16 cellular contexts compared by ENCODE assay signal in genomic region chr9:82356131-82356530, GRCh38.
DNase-seq lines count a peak whose midpoint lies in the region; ATAC-seq and TF ChIP-seq lines count a peak whose summit lies in the region.
"Had no signal": no experiment of that assay in that cellular context is flagged by ENCODE, and none has a peak within 500 bp of the region (broad histone marks: within the 10 kb centered on the region; RNA-seq: fewer than 3 reads in every experiment).

No MANE protein-coding gene starts in this region.

- no peak overlapping the region for H2BK120ac ChIP-seq in IMR-90 (ENCODE audit: low read depth, low read length)

- no peaks in the 10 kb centered on the region for H3K9me3 ChIP-seq in GM23248 (ENCODE audit: low read depth)
- H3K9me3 ChIP-seq in IMR-90 (ENCODE audit: control insufficient read depth, insufficient read depth, low read length), result no peaks in the 10 kb centered on the region
- H3K9me3 ChIP-seq: Caco-2, HAP-1 had no signal

- H4K91ac ChIP-seq in IMR-90 (ENCODE audit: insufficient read depth, low read depth, low read length), result no peak overlapping the region

- no peak for TF ChIP-seq POLR2A in IMR-90 (IDR thresholded peaks at IDR 0.05; ENCODE audit: low read depth, low read length)

- no peak overlapping the region for H3K4me2 ChIP-seq in GM23248 (ENCODE audit: unreplicated experiment)
- no peak overlapping the region for H3K4me2 ChIP-seq in IMR-90 (ENCODE audit: low read depth, low read length)

- 0 out of 3 replicates have a peak overlapping the region, but pooled peaks have one; percentile 65 for H2BK15ac ChIP-seq in IMR-90 (ENCODE audit: low read depth, low read length)

- no peak for TF ChIP-seq CTCF in IMR-90 (conservative IDR thresholded peaks at IDR 0.05; ENCODE audit: low read depth, low read length)

- H3K56ac ChIP-seq in IMR-90 (ENCODE audit: extremely low read depth, insufficient read depth, low read length), result no peak overlapping the region

- WGBS in GM23248 (ENCODE audit: low coverage in 1 of 2, low lambda C conversion rate in 2 of 2, missing lambda C conversion rate in 2 of 2), 2 experiments, result 70 to 87% methylated on average over 2 of the region's 2 CpGs
- no CpG with 5 or more reads among the region's 2 CpGs for WGBS in IMR-90 (ENCODE audit: extremely low coverage in 2 of 2, insufficient read length in 1 of 2), 2 experiments

- intact Hi-C loops in IMR-90 (cut with micrococcal nuclease), result no loop called here

- H3K27me3 ChIP-seq in GM23248 (replicated peaks; ENCODE audit: insufficient read depth), result no peaks in the 10 kb centered on the region
- no peaks in the 10 kb centered on the region for H3K27me3 ChIP-seq in IMR-90 (ENCODE audit: control insufficient read depth, insufficient read depth, low read length)

- H3F3A ChIP-seq in GM23248 (ENCODE audit: insufficient read depth), result peaks cover 21% of the 10 kb centered on the region; the same call in 1 of the 2 replicates

- H2BK5ac ChIP-seq in IMR-90 (ENCODE audit: low read depth, low read length, poor library complexity, severe bottlenecking), result no peak overlapping the region

- dilution Hi-C loops in IMR-90 (cut with HindIII; ENCODE audit: low sequenced_read_pairs, unreplicated experiment), result no loop called here

- no peak overlapping the region for H2AK5ac ChIP-seq in IMR-90 (ENCODE audit: low read depth, low read length)

- H2AFZ ChIP-seq in GM23248 (peak overlapping the region; percentile 45; the same call in 1 of the 2 replicates), IMR-90 (replicated peaks; ENCODE audit: low read length, poor library complexity) (no peak overlapping the region)

- H4K20me1 ChIP-seq in GM23248 (ENCODE audit: insufficient read depth), result no peaks in the 10 kb centered on the region
- no peaks in the 10 kb centered on the region for H4K20me1 ChIP-seq in IMR-90 (ENCODE audit: insufficient read depth, low read length)

- DNase-seq in GM23248 (no peak), IMR-90 (no peak), SK-N-DZ (ENCODE audit: low spot score) (peak; percentile 29), GDM1 (lab: John Stamatoyannopoulos, UW) (no peak)
- DNase-seq: Caco-2; CD4-positive, CD25-positive, alpha-beta regulatory T cell; CD8-positive, alpha-beta T cell; DMS153; DND-41; GOT3; HFFc6 had no signal

- no peaks in the 10 kb centered on the region for H3K36me3 ChIP-seq in GM23248 (ENCODE audit: low read depth)
- no peaks in the 10 kb centered on the region for H3K36me3 ChIP-seq in IMR-90 (ENCODE audit: control insufficient read depth, insufficient read depth, low read length)
- H3K36me3 ChIP-seq: HAP-1 had no signal

- H3K4me1 ChIP-seq in GM23248 (ENCODE audit: insufficient read depth) (peaks cover 36% of the 10 kb centered on the region), IMR-90 (ENCODE audit: control insufficient read depth, insufficient read depth, low read length) (peaks cover 10% of the 10 kb centered on the region)
- H3K4me1 ChIP-seq: Caco-2, HAP-1 had no signal

- H3K4ac ChIP-seq in IMR-90 (ENCODE audit: low read depth, low read length), result no peak overlapping the region

- ATAC-seq in IMR-90 (ENCODE audit: low read depth) (no peak), HG02798 (IDR thresholded peaks at IDR 0.05; ENCODE audit: poor library complexity, unreplicated experiment) (no peak), GM18868 (IDR thresholded peaks at IDR 0.05; ENCODE audit: unreplicated experiment) (no peak)
- ATAC-seq: CD8-positive, alpha-beta T cell; GM12878 had no signal

- no peaks in the 10 kb centered on the region for H3K9me2 ChIP-seq in GM23248 (ENCODE audit: insufficient read depth)

- H4K8ac ChIP-seq in IMR-90 (ENCODE audit: low read depth in 2 of 2, low read length in 2 of 2), result no peak overlapping the region

- TF ChIP-seq RAD21 in IMR-90 (IDR thresholded peaks at IDR 0.05; ENCODE audit: low read length), result no peak

- H3K23ac ChIP-seq in IMR-90 (ENCODE audit: low read depth, low read length), result no peak overlapping the region

- CTCF ChIA-PET in IMR-90 (lab: Yijun Ruan, JAX), result interaction anchor here (0.7 kb wide), 1 partner anchor 276 kb away, joined by 3 read pairs; no protein-coding TSS in a partner anchor

- no peak overlapping the region for H2BK20ac ChIP-seq in IMR-90 (ENCODE audit: low read depth, low read length)

- no peak overlapping the region for H3K27ac ChIP-seq in GM23248
- no peak overlapping the region for H3K27ac ChIP-seq in IMR-90 (ENCODE audit: insufficient read depth, low read length)
- H3K27ac ChIP-seq: C4-2B had no signal

- H3K79me2 ChIP-seq in GM23248 (ENCODE audit: insufficient read depth), result no peaks in the 10 kb centered on the region

- no peak overlapping the region for H3K18ac ChIP-seq in IMR-90 (ENCODE audit: low read depth, low read length)

- no TSS peak for BruUV-seq in IMR-90 (replicated peaks; lab: Mats Ljungman, UMichigan)

- no peak overlapping the region for H2AK9ac ChIP-seq in IMR-90 (replicated peaks; ENCODE audit: low read depth, low read length, poor library complexity)

- POLR2A ChIA-PET in IMR-90 (lab: Charles Lee; ENCODE audit: unreplicated experiment), result no interaction called here

- no peaks in the 10 kb centered on the region for H3K79me1 ChIP-seq in IMR-90 (ENCODE audit: low read depth in 1 of 2, low read length in 2 of 2)

- H3K14ac ChIP-seq in IMR-90 (replicated peaks; ENCODE audit: low read depth, low read length), result no peak overlapping the region

- H3K9ac ChIP-seq in GM23248, result no peak overlapping the region
- H3K9ac ChIP-seq in IMR-90 (ENCODE audit: low read depth, low read length), result no peak overlapping the region

- H3K9me1 ChIP-seq in IMR-90 (ENCODE audit: insufficient read depth, low read length), result 0 out of 2 replicates have a peak, but pooled peaks cover 7% of the 10 kb centered on the region

- in situ Hi-C loops in GM23248 (cut with MboI), result no loop called here
- in situ Hi-C loops in IMR-90 (cut with MboI; ENCODE audit: low sequenced_read_pairs), result no loop called here

- H3K4me3 ChIP-seq in GM23248 (no peak overlapping the region), IMR-90 (ENCODE audit: insufficient read depth, low read depth, low read length) (no peak overlapping the region)
- H3K4me3 ChIP-seq: GM12878, HAP-1 had no signal

- H4K5ac ChIP-seq in IMR-90 (ENCODE audit: low read depth, low read length), result no peak overlapping the region

TF ChIP-seq in IMR-90, 13 proteins besides CTCF, POLR2A, EP300 and RAD21:
- no peak for TF ChIP-seq FOS (IDR thresholded peaks at IDR 0.05; ENCODE audit: low read depth, low read length)
- no peak for TF ChIP-seq SMC3 (IDR thresholded peaks at IDR 0.05; ENCODE audit: low read depth, low read length)
- no peak for TF ChIP-seq CEBPB (IDR thresholded peaks at IDR 0.05; ENCODE audit: low read depth, low read length)
- TF ChIP-seq RFX5 (IDR thresholded peaks at IDR 0.05; ENCODE audit: low read depth, low read length), result no peak
- TF ChIP-seq MAFK (IDR thresholded peaks at IDR 0.05; ENCODE audit: low read depth, low read length), result no peak
- TF ChIP-seq USF2 (IDR thresholded peaks at IDR 0.05; ENCODE audit: low read depth, low read length), result no peak
- TF ChIP-seq CHD1 (IDR thresholded peaks at IDR 0.05; ENCODE audit: low read depth, low read length), result no peak
- TF ChIP-seq RCOR1 (IDR thresholded peaks at IDR 0.05; ENCODE audit: insufficient replicate concordance, low read length), result no peak
- TF ChIP-seq MAZ (IDR thresholded peaks at IDR 0.05; ENCODE audit: borderline replicate concordance, low read depth, low read length), result no peak
- TF ChIP-seq BHLHE40 (IDR thresholded peaks at IDR 0.05; ENCODE audit: low read depth, low read length), result no peak
- no peak for TF ChIP-seq NFE2L2 (IDR thresholded peaks at IDR 0.05; ENCODE audit: low read depth, low read length)
- TF ChIP-seq MXI1 (IDR thresholded peaks at IDR 0.05; ENCODE audit: borderline replicate concordance, low read depth, low read length), result no peak
- no peak for TF ChIP-seq ELK1 (IDR thresholded peaks at IDR 0.05; ENCODE audit: borderline replicate concordance, low read depth, low read length)
